ENCODE assay signal across 10 cellular contexts in genomic region chr6:70717038-70717801, GRCh38. TPM values are rescaled to one million over a fixed set of nuclear protein-coding genes. Genes with fewer than 3 reads are reported as not detected.
DNase-seq lines count a peak whose midpoint lies in the region; ATAC-seq lines count a peak whose summit lies in the region.
"Had no signal": no experiment of that assay in that cellular context is flagged by ENCODE, and none has a peak within 500 bp of the region (broad histone marks: within the 10 kb centered on the region; RNA-seq: fewer than 3 reads in every experiment).

No MANE protein-coding gene starts in this region.

- H3K4me3 Mint-ChIP-seq in activated T-helper 2 cell treated with anti-CD3 and anti-CD28 coated beads, Interferon-gamma antibody, Interleukin-2, Interleukin-4, amounts not matched to agents 10 μg/mL and 5 μg/mL and 100 μg/mL, durations not matched to agents 14 hours and 24 hours and 36 hours (ENCODE audit: low read depth) = no peak overlapping the region

- peaks cover 40% of the 10 kb centered on the region for H3K36me3 Mint-ChIP-seq in activated T-helper 2 cell treated with anti-CD3 and anti-CD28 coated beads, Interferon-gamma antibody, Interleukin-2, Interleukin-4, amounts not matched to agents 10 μg/mL and 5 μg/mL and 100 μg/mL, durations not matched to agents 14 hours and 24 hours and 36 hours (ENCODE audit: low read depth)

- DNase-seq in Right ventricle myocardium inferior (ENCODE audit: missing footprints) (no peak), cardiac septum (ENCODE audit: low spot score) (no peak), NCI-H526 (lab: John Stamatoyannopoulos, UW) (no peak), D341Med (ENCODE audit: low spot score) (no peak)
- no peak for DNase-seq in activated T-helper 2 cell treated with anti-CD3 and anti-CD28 coated beads, Interferon-gamma antibody, Interleukin-2, Interleukin-4, amounts not matched to agents 10 μg/mL and 5 μg/mL and 100 μg/mL, durations not matched to agents 14 hours and 24 hours and 36 hours (ENCODE audit: low spot score)
- no peak for DNase-seq in stimulated activated naive CD8-positive, alpha-beta T cell treated with anti-CD3 and anti-CD28 coated beads, Interleukin-15, Interleukin-2, amounts not matched to agents 100 U/mL and 50 U/mL, for 24 hours
- DNase-seq: anterior cingulate cortex, SJCRH30 had no signal

- ATAC-seq in Right ventricle myocardium inferior = peak; percentile 34
- ATAC-seq in HG02588 (IDR thresholded peaks at IDR 0.05; ENCODE audit: unreplicated experiment) = peak; percentile 44
- peak; percentile 73 for ATAC-seq in stimulated activated naive CD8-positive, alpha-beta T cell treated with anti-CD3 and anti-CD28 coated beads, Interleukin-15, Interleukin-2, amounts not matched to agents 100 U/mL and 50 U/mL, for 24 hours
- no peak for ATAC-seq in GM19463 (IDR thresholded peaks at IDR 0.05; ENCODE audit: unreplicated experiment)

- H3K27ac Mint-ChIP-seq in activated T-helper 2 cell treated with anti-CD3 and anti-CD28 coated beads, Interferon-gamma antibody, Interleukin-2, Interleukin-4, amounts not matched to agents 10 μg/mL and 5 μg/mL and 100 μg/mL, durations not matched to agents 14 hours and 24 hours and 36 hours = peak overlapping the region; percentile 70

- H3K9me3 Mint-ChIP-seq in activated T-helper 2 cell treated with anti-CD3 and anti-CD28 coated beads, Interferon-gamma antibody, Interleukin-2, Interleukin-4, amounts not matched to agents 10 μg/mL and 5 μg/mL and 100 μg/mL, durations not matched to agents 14 hours and 24 hours and 36 hours = peaks cover 38% of the 10 kb centered on the region

- H3K4me1 Mint-ChIP-seq in activated T-helper 2 cell treated with anti-CD3 and anti-CD28 coated beads, Interferon-gamma antibody, Interleukin-2, Interleukin-4, amounts not matched to agents 10 μg/mL and 5 μg/mL and 100 μg/mL, durations not matched to agents 14 hours and 24 hours and 36 hours (ENCODE audit: low read depth) = peaks cover 25% of the 10 kb centered on the region

- H3K27me3 Mint-ChIP-seq in activated T-helper 2 cell treated with anti-CD3 and anti-CD28 coated beads, Interferon-gamma antibody, Interleukin-2, Interleukin-4, amounts not matched to agents 10 μg/mL and 5 μg/mL and 100 μg/mL, durations not matched to agents 14 hours and 24 hours and 36 hours (ENCODE audit: low read depth) = no peaks in the 10 kb centered on the region

- intact Hi-C loops in Right ventricle myocardium inferior (cut with DNase I) (no loop called here), cardiac septum (cut with DNase I) (no loop called here)
- intact Hi-C loops in activated T-helper 2 cell treated with anti-CD3 and anti-CD28 coated beads, Interferon-gamma antibody, Interleukin-2, Interleukin-4, amounts not matched to agents 10 μg/mL and 5 μg/mL and 100 μg/mL, durations not matched to agents 14 hours and 24 hours and 36 hours (cut with micrococcal nuclease) = no loop called here

RNA-seq across cellular contexts. Expression of gene SMAP1, which starts 49.5 kb away (rescaled TPM):
- total RNA-seq in Right ventricle myocardium inferior (27.3 TPM), cardiac septum (32.5 TPM)
- total RNA-seq in activated T-helper 2 cell treated with anti-CD3 and anti-CD28 coated beads, Interferon-gamma antibody, Interleukin-2, Interleukin-4, amounts not matched to agents 10 μg/mL and 5 μg/mL and 100 μg/mL, durations not matched to agents 14 hours and 24 hours and 36 hours = 25.9 and 26.0 TPM in 2 replicates
